Comparison of ENCODE assay signal across 1 cellular context in genomic region chr2:27884546-27884945, GRCh38.
TF ChIP-seq lines count a peak whose summit lies in the region.

No MANE protein-coding gene starts in this region.

TF ChIP-seq in A549, 52 proteins besides CTCF, POLR2A, EP300 and RAD21:
- TF ChIP-seq NFE2L2 (conservative IDR thresholded peaks at IDR 0.05; ENCODE audit: low read length) (no peak), HEYL (CRISPR knock-in tag; IDR thresholded peaks at IDR 0.05) (no peak), PHF8 (IDR thresholded peaks at IDR 0.05; ENCODE audit: borderline replicate concordance, low read depth) (no peak), SMC3 (IDR thresholded peaks at IDR 0.05) (no peak), GATA3 (IDR thresholded peaks at IDR 0.05; ENCODE audit: borderline replicate concordance) (no peak), MAFK (IDR thresholded peaks at IDR 0.05; ENCODE audit: partially characterized antibody) (no peak), KDM1A (IDR thresholded peaks at IDR 0.05; ENCODE audit: low read depth) (no peak), CHD4 (IDR thresholded peaks at IDR 0.05; ENCODE audit: borderline replicate concordance) (no peak), SREBF2 (IDR thresholded peaks at IDR 0.05) (no peak), HDAC2 (IDR thresholded peaks at IDR 0.05) (no peak), RCOR1 (IDR thresholded peaks at IDR 0.05; ENCODE audit: low read depth, low read length) (no peak)
